Comparison of ENCODE assay signal across 1 cellular context in the genomic region with DNA sequence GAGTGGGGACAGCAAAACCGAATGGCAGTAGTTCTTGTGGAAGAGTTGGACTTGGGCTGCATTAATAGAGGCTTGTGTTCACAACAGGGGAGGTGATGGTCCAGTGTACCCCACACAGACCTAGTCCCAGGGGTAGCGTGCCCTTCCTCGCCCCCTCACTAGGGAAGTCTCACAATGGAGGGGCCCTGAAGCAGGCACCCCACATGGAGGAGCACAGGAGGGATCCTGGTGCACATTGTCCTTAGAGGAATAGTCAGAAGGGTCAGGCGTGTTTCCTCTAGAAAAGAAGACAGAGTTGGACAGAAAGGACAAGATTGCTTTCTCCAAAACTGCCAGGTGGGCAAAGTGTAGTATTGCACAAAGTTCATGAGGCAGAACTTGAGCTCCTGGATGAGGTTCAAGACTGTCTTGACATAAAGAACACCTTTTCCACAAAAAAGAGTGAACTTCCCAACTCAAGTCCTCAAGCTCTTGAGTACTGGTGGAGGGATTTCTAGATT.
A peak's percentile ranks its signal among the peaks of the same experiment; 100 is the strongest.
TF ChIP-seq lines count a peak whose summit lies in the region.

No MANE protein-coding gene starts in this region.

TF ChIP-seq in H1, 55 proteins besides CTCF, POLR2A, EP300 and RAD21:
- TF ChIP-seq POLR2AphosphoS5 (IDR thresholded peaks at IDR 0.05; ENCODE audit: low read depth, low read length) (peak; percentile 42; the same call in 1 of the 2 replicates), SAP30 (IDR thresholded peaks at IDR 0.05; ENCODE audit: insufficient read depth, insufficient replicate concordance, low read length) (no peak)
